Comparison of ENCODE assay signal across 9 cellular contexts in genomic region chr1:180954766-180955165, GRCh38. TPM values are rescaled to one million over a fixed set of nuclear protein-coding genes. Genes with fewer than 3 reads are reported as not detected.
DNase-seq lines count a peak whose midpoint lies in the region; ATAC-seq lines count a peak whose summit lies in the region.
"Had no signal": no experiment of that assay in that cellular context is flagged by ENCODE, and none has a peak within 500 bp of the region (broad histone marks: within the 10 kb centered on the region; RNA-seq: fewer than 3 reads in every experiment).

No MANE protein-coding gene starts in this region.

- no peak for DNase-seq in CD4-positive, alpha-beta memory T cell
- peak; percentile 47 for DNase-seq in NCI-H69 (lab: John Stamatoyannopoulos, UW)
- DNase-seq in effector memory CD8-positive, alpha-beta T cell = no peak
- DNase-seq in NCI-H524 (lab: John Stamatoyannopoulos, UW) = no peak
- DNase-seq in stimulated activated naive CD8-positive, alpha-beta T cell treated with anti-CD3 and anti-CD28 coated beads, Interleukin-15, amount 100 ng/mL, for 72 hours = no peak

- peak overlapping the region; percentile 60 to 87 (median 79) for H3K4me3 Mint-ChIP-seq in CD4-positive, alpha-beta memory T cell
- H3K4me3 Mint-ChIP-seq in effector memory CD8-positive, alpha-beta T cell = peak overlapping the region; percentile 72 to 74
- H3K4me3 Mint-ChIP-seq in stimulated activated naive CD8-positive, alpha-beta T cell treated with anti-CD3 and anti-CD28 coated beads, Interleukin-15, amount 100 ng/mL, for 72 hours = peak overlapping the region in 1 of 2 donors; percentile 72

- peaks cover 13 to 16% of the 10 kb centered on the region in 2 donors for H3K36me3 Mint-ChIP-seq in CD4-positive, alpha-beta memory T cell
- peaks cover 10% of the 10 kb centered on the region for H3K36me3 Mint-ChIP-seq in effector memory CD8-positive, alpha-beta T cell (ENCODE audit: insufficient read depth)

- H3K9ac ChIP-seq in rectal smooth muscle tissue (ENCODE audit: low read length) = no peak overlapping the region
- H3K9ac ChIP-seq: parathyroid adenoma had no signal

- peaks cover 1 to 18% (median 4%) of the 10 kb centered on the region in 4 donors for H3K4me1 Mint-ChIP-seq in CD4-positive, alpha-beta memory T cell
- H3K4me1 Mint-ChIP-seq in effector memory CD8-positive, alpha-beta T cell (ENCODE audit: low read depth in 2 of 2) = peaks cover 3 to 4% of the 10 kb centered on the region in 2 donors
- peaks cover 14% of the 10 kb centered on the region for H3K4me1 Mint-ChIP-seq in stimulated activated naive CD8-positive, alpha-beta T cell treated with anti-CD3 and anti-CD28 coated beads, Interleukin-15, amount 100 ng/mL, for 72 hours

- H3K36me3 ChIP-seq in CD4-positive, alpha-beta memory T cell (ENCODE audit: insufficient read depth, low read length) = no peaks in the 10 kb centered on the region
- peaks cover 3% of the 10 kb centered on the region for H3K36me3 ChIP-seq in rectal smooth muscle tissue (ENCODE audit: control insufficient read depth, insufficient read depth, low read length)

- no peaks in the 10 kb centered on the region for H3K27me3 ChIP-seq in CD4-positive, alpha-beta memory T cell (ENCODE audit: insufficient read depth, low read length)
- H3K27me3 ChIP-seq in rectal smooth muscle tissue (ENCODE audit: control insufficient read depth, insufficient read depth, low read length) = no peaks in the 10 kb centered on the region

- H3K27me3 Mint-ChIP-seq in CD4-positive, alpha-beta memory T cell = no peaks in the 10 kb centered on the region
- H3K27me3 Mint-ChIP-seq in effector memory CD8-positive, alpha-beta T cell = no peaks in the 10 kb centered on the region
- H3K27me3 Mint-ChIP-seq in stimulated activated naive CD8-positive, alpha-beta T cell treated with anti-CD3 and anti-CD28 coated beads, Interleukin-15, amount 100 ng/mL, for 72 hours = no peaks in the 10 kb centered on the region

- intact Hi-C loops in CD4-positive, alpha-beta memory T cell (cut with micrococcal nuclease) = no loop called here

- CTCF ChIA-PET in CD4-positive, alpha-beta memory T cell (lab: Charles Lee; ENCODE audit: partially characterized antibody) = interaction anchor here (0.8 kb wide), 1 partner anchor 12 kb away, joined by 3 read pairs; no protein-coding TSS in a partner anchor

- POLR2A ChIA-PET in CD4-positive, alpha-beta memory T cell (lab: Charles Lee; ENCODE audit: partially characterized antibody) = no interaction called here

- H3K4me3 ChIP-seq in CD4-positive, alpha-beta memory T cell (ENCODE audit: low read length in 2 of 2) = peak overlapping the region in 1 of 2 donors; percentile 54
- peak overlapping the region; percentile 67 for H3K4me3 ChIP-seq in rectal smooth muscle tissue (ENCODE audit: low read length)

- no peak for ATAC-seq in effector memory CD8-positive, alpha-beta T cell (replicated peaks)
- ATAC-seq in HG02623 (IDR thresholded peaks at IDR 0.05; ENCODE audit: unreplicated experiment) = no peak
- no peak for ATAC-seq in GM19328 (IDR thresholded peaks at IDR 0.05; ENCODE audit: unreplicated experiment)
- ATAC-seq in stimulated activated naive CD8-positive, alpha-beta T cell treated with anti-CD3 and anti-CD28 coated beads, Interleukin-15, amount 100 ng/mL, for 72 hours = no peak

- H3K9me3 Mint-ChIP-seq in CD4-positive, alpha-beta memory T cell = peaks cover 0 to 2% (median 0%) of the 10 kb centered on the region in 8 donors
- H3K9me3 Mint-ChIP-seq in effector memory CD8-positive, alpha-beta T cell = no peaks in the 10 kb centered on the region
- no peaks in the 10 kb centered on the region for H3K9me3 Mint-ChIP-seq in stimulated activated naive CD8-positive, alpha-beta T cell treated with anti-CD3 and anti-CD28 coated beads, Interleukin-15, amount 100 ng/mL, for 72 hours

- peak overlapping the region in 3 of 7 donors; percentile 22 to 59 (median 25) for H3K27ac Mint-ChIP-seq in CD4-positive, alpha-beta memory T cell
- peak overlapping the region in 1 of 2 donors; percentile 49 for H3K27ac Mint-ChIP-seq in effector memory CD8-positive, alpha-beta T cell
- peak overlapping the region in 1 of 2 donors; percentile 20 for H3K27ac Mint-ChIP-seq in stimulated activated naive CD8-positive, alpha-beta T cell treated with anti-CD3 and anti-CD28 coated beads, Interleukin-15, amount 100 ng/mL, for 72 hours

- no peak overlapping the region for H3K27ac ChIP-seq in CD4-positive, alpha-beta memory T cell (ENCODE audit: low read depth, low read length)
- peak overlapping the region; percentile 79 for H3K27ac ChIP-seq in rectal smooth muscle tissue (ENCODE audit: low read depth, low read length)
- H3K27ac ChIP-seq: parathyroid adenoma had no signal

- H3K4me1 ChIP-seq in CD4-positive, alpha-beta memory T cell (ENCODE audit: insufficient read depth, low read length) = no peaks in the 10 kb centered on the region
- peaks cover 3% of the 10 kb centered on the region for H3K4me1 ChIP-seq in rectal smooth muscle tissue (ENCODE audit: control insufficient read depth, insufficient read depth, low read length)
- H3K4me1 ChIP-seq: parathyroid adenoma had no signal

- no peaks in the 10 kb centered on the region for H3K9me3 ChIP-seq in CD4-positive, alpha-beta memory T cell (ENCODE audit: control insufficient read depth in 1 of 2, low read length in 2 of 2)

RNA-seq across cellular contexts. Expression of gene KIAA1614, which starts 42.1 kb away (rescaled TPM):
- total RNA-seq in CD4-positive, alpha-beta memory T cell = under 1 TPM; 0.12 to 0.61 TPM
- not detected for polyA plus RNA-seq in CD4-positive, alpha-beta memory T cell
